In the genomic region with DNA sequence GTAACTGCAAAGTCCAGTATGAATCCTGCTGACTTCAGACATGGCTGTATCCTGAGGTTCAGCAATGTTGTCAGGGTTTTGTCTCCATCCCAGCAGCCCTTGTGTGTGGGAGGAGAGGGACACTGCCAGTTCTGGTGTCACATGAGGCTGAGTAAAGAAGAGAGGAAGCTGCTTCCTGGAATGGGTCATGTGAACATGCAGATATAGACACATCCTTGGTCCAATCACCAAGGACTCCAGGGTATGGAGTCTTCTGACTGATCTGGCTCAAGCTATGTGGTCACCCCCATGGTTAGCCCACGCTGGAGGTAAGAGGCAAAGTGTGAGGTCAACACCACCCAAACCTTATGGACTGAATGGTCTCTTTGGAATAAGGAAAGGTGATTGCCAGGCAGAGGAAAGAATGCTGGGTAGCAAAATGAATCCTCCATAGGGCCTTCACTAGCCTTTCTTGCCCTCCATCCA, we compare ENCODE assay signal across 11 cellular contexts.
DNase-seq lines count a peak whose midpoint lies in the region; ATAC-seq and TF ChIP-seq lines count a peak whose summit lies in the region.
"Had no signal": no experiment of that assay in that cellular context is flagged by ENCODE, and none has a peak within 500 bp of the region (broad histone marks: within the 10 kb centered on the region; RNA-seq: fewer than 3 reads in every experiment).

No MANE protein-coding gene starts in this region.

- H3K36me3 ChIP-seq in BLaER1 treated with 17β-estradiol and CSF1 and Interleukin-3, amounts not matched to agents 10 nM and 100 nM = no peaks in the 10 kb centered on the region
- no peaks in the 10 kb centered on the region for H3K36me3 ChIP-seq in stomach

- H3K27ac Mint-ChIP-seq in chondrocyte (ENCODE audit: unreplicated experiment) = peak overlapping the region; percentile 24
- peak overlapping the region in 4 of 6 donors; percentile 36 to 90 (median 78) for H3K27ac Mint-ChIP-seq in naive B cell

- H3K4me1 ChIP-seq in BLaER1 treated with 17β-estradiol and CSF1 and Interleukin-3, amounts not matched to agents 10 nM and 100 nM = peaks cover 62 to 100% (median 83%) of the 10 kb centered on the region in 10 experiments
- H3K4me1 ChIP-seq in stomach = peaks cover 17 to 53% (median 26%) of the 10 kb centered on the region in 4 donors

- H3K9me3 Mint-ChIP-seq in chondrocyte (ENCODE audit: low read depth) = no peaks in the 10 kb centered on the region
- no peaks in the 10 kb centered on the region for H3K9me3 Mint-ChIP-seq in naive B cell

- no peaks in the 10 kb centered on the region; a peak in 2 of 22 replicates for H4K20me1 ChIP-seq in BLaER1 treated with 17β-estradiol and CSF1 and Interleukin-3, amounts not matched to agents 10 nM and 100 nM

- peak overlapping the region in 3 of 11 experiments; percentile 61 to 80 (median 76); a peak in 5 of 22 replicates for H3K9ac ChIP-seq in BLaER1 treated with 17β-estradiol and CSF1 and Interleukin-3, amounts not matched to agents 10 nM and 100 nM

- DNase-seq in LHCN-M2 (ENCODE audit: low read depth) = peak; percentile 64
- no peak for DNase-seq in chondrocyte (ENCODE audit: low spot score)
- no peak for DNase-seq in naive B cell
- DNase-seq in stomach = no peak
- no peak for DNase-seq in NCI-H748 (lab: John Stamatoyannopoulos, UW; ENCODE audit: unreplicated experiment)
- no peak for DNase-seq in activated CD4-positive, CD25-positive, alpha-beta regulatory T cell (lab: John Stamatoyannopoulos, UW)
- DNase-seq: activated T-cell treated with anti-CD3 and anti-CD28 coated beads, Interleukin-2, amount 50 U/mL, for 48 hours; PC-3 had no signal

- H3K4me3 Mint-ChIP-seq in chondrocyte (ENCODE audit: unreplicated experiment) (no peak overlapping the region), naive B cell (peak overlapping the region in 1 of 8 donors; percentile 70)

- TF ChIP-seq POLR2A in stomach (IDR thresholded peaks at IDR 0.05) = no peak

- H3K9me3 ChIP-seq in BLaER1 treated with 17β-estradiol and CSF1 and Interleukin-3, amounts not matched to agents 10 nM and 100 nM (replicated peaks in 1 of 11) = no peaks in the 10 kb centered on the region
- no peaks in the 10 kb centered on the region for H3K9me3 ChIP-seq in stomach

- WGBS in stomach, 5 donors = 50 to 100% (median 86%) methylated on average over 1 of the region's 1 CpG

- H3K4me3 ChIP-seq in BLaER1 treated with 17β-estradiol and CSF1 and Interleukin-3, amounts not matched to agents 10 nM and 100 nM = no peak overlapping the region
- no peak overlapping the region for H3K4me3 ChIP-seq in stomach

- no peak for TF ChIP-seq EP300 in stomach (IDR thresholded peaks at IDR 0.05)

- intact Hi-C loops in stomach (cut with DNase I; ENCODE audit: low total_unique reads) = no loop called here

- H3K27ac ChIP-seq in BLaER1 treated with 17β-estradiol and CSF1 and Interleukin-3, amounts not matched to agents 10 nM and 100 nM = peak overlapping the region in 9 of 11 experiments; percentile 83 to 96 (median 90); a peak in 14 of 22 replicates
- peak overlapping the region in 1 of 5 donors; percentile 20 for H3K27ac ChIP-seq in stomach
- H3K27ac ChIP-seq: epithelial cell of prostate had no signal

- H3K4me2 ChIP-seq in BLaER1 treated with 17β-estradiol and CSF1 and Interleukin-3, amounts not matched to agents 10 nM and 100 nM = peak overlapping the region in 9 of 11 experiments; percentile 23 to 95 (median 86); a peak in 17 of 22 replicates

- ATAC-seq in naive B cell (ENCODE audit: low read depth in 2 of 2) (no peak), GM18867 (IDR thresholded peaks at IDR 0.05; ENCODE audit: unreplicated experiment) (no peak)
- ATAC-seq: PC-3 had no signal

- H3K4me1 Mint-ChIP-seq in chondrocyte (ENCODE audit: low read depth) (peaks cover 38% of the 10 kb centered on the region), naive B cell (peaks cover 47 to 82% (median 70%) of the 10 kb centered on the region in 3 donors)

- H3K36me3 Mint-ChIP-seq in chondrocyte (ENCODE audit: low read depth) (no peaks in the 10 kb centered on the region), naive B cell (no peaks in the 10 kb centered on the region)

- H3K27me3 Mint-ChIP-seq in chondrocyte (ENCODE audit: low read depth) (no peaks in the 10 kb centered on the region), naive B cell (no peaks in the 10 kb centered on the region)

- TF ChIP-seq CTCF in chondrocyte (IDR thresholded peaks at IDR 0.05) (no peak), stomach (IDR thresholded peaks at IDR 0.05) (no peak)

- peaks cover 0 to 41% (median 37%) of the 10 kb centered on the region in 11 experiments; a peak in 18 of 22 replicates for H3K27me3 ChIP-seq in BLaER1 treated with 17β-estradiol and CSF1 and Interleukin-3, amounts not matched to agents 10 nM and 100 nM
- no peaks in the 10 kb centered on the region for H3K27me3 ChIP-seq in stomach
